Comparison of ENCODE assay signal across 27 cellular contexts in the genomic region with DNA sequence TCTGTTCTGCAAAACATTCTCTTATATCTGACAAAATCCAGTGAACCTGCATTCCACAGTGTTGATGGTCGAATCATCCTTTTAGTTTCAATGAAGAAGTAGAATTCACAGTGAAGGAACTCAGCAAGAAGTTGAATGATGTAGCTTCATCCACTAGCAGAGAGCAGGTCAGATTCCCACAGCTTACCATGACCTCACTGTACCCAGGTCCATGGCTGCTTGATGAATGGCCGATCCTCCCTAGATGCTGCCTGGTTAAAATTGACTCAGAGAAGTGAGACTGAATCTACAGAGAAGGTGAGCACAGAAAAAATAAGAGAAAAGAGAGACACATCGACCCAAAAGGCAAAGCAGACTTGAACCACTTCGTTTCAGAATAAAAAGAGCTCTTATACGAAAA.
"Had no signal": no experiment of that assay in that cellular context is flagged by ENCODE, and none has a peak within 500 bp of the region (broad histone marks: within the 10 kb centered on the region; RNA-seq: fewer than 3 reads in every experiment).

No MANE protein-coding gene starts in this region.

- H3K36me3 ChIP-seq: gastroesophageal sphincter, left lung, lower lobe of right lung, thyroid gland, upper lobe of right lung had no signal

- H3K4me3 ChIP-seq: body of pancreas, gastroesophageal sphincter, left lung, lower lobe of right lung, mucosa of descending colon, smooth muscle cell, thyroid gland, upper lobe of right lung had no signal

- H3K27ac ChIP-seq: body of pancreas, gastroesophageal sphincter, left lung, lower lobe of right lung, thyroid gland, upper lobe of right lung had no signal

- ATAC-seq: activated CD8-positive, alpha-beta memory T cell treated with anti-CD3 and anti-CD28 coated beads, Interleukin-2, amount 10 ng/mL, durations not matched to agents 7 days and 5 days; activated CD8-positive, alpha-beta T cell treated with anti-CD3 and anti-CD28 coated beads, Interleukin-2, amount 10 ng/mL, durations not matched to agents 7 days and 5 days; body of pancreas; gastroesophageal sphincter; left lung; lower lobe of right lung; mucosa of descending colon; natural killer cell treated with Interleukin-12 subunit alpha and Interleukin-12 subunit beta and Interleukin-15 and Interleukin-18, amount 100 ng/mL, for 72 hours; stimulated activated memory B cell treated with anti-CD40 and anti-IgM and Interleukin-4, amounts not matched to agents 10 μg/mL and 1 μg/mL and 100 μg/mL, for 72 hours; stimulated activated naive CD8-positive, alpha-beta T cell treated with anti-CD3 and anti-CD28 coated beads, Interleukin-15, amount 100 ng/mL, for 72 hours; upper lobe of right lung had no signal

- H3K27me3 ChIP-seq: body of pancreas, gastroesophageal sphincter, left lung, thyroid gland, upper lobe of right lung had no signal

- H3K4me1 Mint-ChIP-seq: activated B cell treated with CpG ODN at 0.5 μM for 24 hours; activated CD8-positive, alpha-beta memory T cell treated with anti-CD3 and anti-CD28 coated beads, Interleukin-2, amount 10 ng/mL, durations not matched to agents 7 days and 5 days; activated naive CD4-positive, alpha-beta T cell treated with anti-CD3 and anti-CD28 coated beads, Interleukin-2, amount 50 U/mL, for 24 hours; stimulated activated memory B cell treated with anti-CD40 and anti-IgM and Interleukin-4, amounts not matched to agents 10 μg/mL and 1 μg/mL and 100 μg/mL, for 72 hours; stimulated activated naive CD8-positive, alpha-beta T cell treated with anti-CD3 and anti-CD28 coated beads, Interleukin-15, amount 100 ng/mL, for 72 hours had no signal

- H3K4me2 ChIP-seq: smooth muscle cell had no signal

- H3K4me3 Mint-ChIP-seq: activated B cell treated with CpG ODN at 0.5 μM for 24 hours; activated CD8-positive, alpha-beta memory T cell treated with anti-CD3 and anti-CD28 coated beads, Interleukin-2, amount 10 ng/mL, durations not matched to agents 7 days and 5 days; activated CD8-positive, alpha-beta T cell treated with anti-CD3 and anti-CD28 coated beads, Interleukin-2, amount 10 ng/mL, durations not matched to agents 7 days and 5 days; activated naive CD4-positive, alpha-beta T cell treated with anti-CD3 and anti-CD28 coated beads, Interleukin-2, amount 50 U/mL, for 24 hours; natural killer cell treated with Interleukin-12 subunit alpha and Interleukin-12 subunit beta and Interleukin-15 and Interleukin-18, amount 100 ng/mL, for 72 hours; stimulated activated memory B cell treated with anti-CD40 and anti-IgM and Interleukin-4, amounts not matched to agents 10 μg/mL and 1 μg/mL and 100 μg/mL, for 72 hours; stimulated activated naive CD8-positive, alpha-beta T cell treated with anti-CD3 and anti-CD28 coated beads, Interleukin-15, amount 100 ng/mL, for 72 hours; T-helper 2 cell treated with Interferon-gamma antibody and Interleukin-4, amounts not matched to agents 5 μg/mL and 100 μg/mL, for 36 hours had no signal

- H3K9me3 Mint-ChIP-seq: activated naive CD4-positive, alpha-beta T cell treated with anti-CD3 and anti-CD28 coated beads, Interleukin-2, amount 50 U/mL, for 24 hours; stimulated activated memory B cell treated with anti-CD40 and anti-IgM and Interleukin-4, amounts not matched to agents 10 μg/mL and 1 μg/mL and 100 μg/mL, for 72 hours; stimulated activated naive CD8-positive, alpha-beta T cell treated with anti-CD3 and anti-CD28 coated beads, Interleukin-15, amount 100 ng/mL, for 72 hours had no signal

- H3K9me3 ChIP-seq: body of pancreas, gastroesophageal sphincter, left lung, lower lobe of right lung, mucosa of descending colon, thyroid gland, upper lobe of right lung had no signal

- H3K4me1 ChIP-seq: body of pancreas, left lung, lower lobe of right lung, thyroid gland, upper lobe of right lung had no signal

- H3K27ac Mint-ChIP-seq: activated B cell treated with CpG ODN at 0.5 μM for 24 hours; activated CD8-positive, alpha-beta memory T cell treated with anti-CD3 and anti-CD28 coated beads, Interleukin-2, amount 10 ng/mL, durations not matched to agents 7 days and 5 days; activated CD8-positive, alpha-beta T cell treated with anti-CD3 and anti-CD28 coated beads, Interleukin-2, amount 10 ng/mL, durations not matched to agents 7 days and 5 days; activated naive CD4-positive, alpha-beta T cell treated with anti-CD3 and anti-CD28 coated beads, Interleukin-2, amount 50 U/mL, for 24 hours; activated T-helper 2 cell treated with anti-CD3 and anti-CD28 coated beads, Interferon-gamma antibody, Interleukin-2, Interleukin-4, amounts not matched to agents 10 μg/mL and 5 μg/mL and 100 μg/mL, durations not matched to agents 14 hours and 24 hours and 36 hours; natural killer cell treated with Interleukin-12 subunit alpha and Interleukin-12 subunit beta and Interleukin-15 and Interleukin-18, amount 100 ng/mL, for 72 hours; stimulated activated memory B cell treated with anti-CD40 and anti-IgM and Interleukin-4, amounts not matched to agents 10 μg/mL and 1 μg/mL and 100 μg/mL, for 72 hours; stimulated activated naive CD8-positive, alpha-beta T cell treated with anti-CD3 and anti-CD28 coated beads, Interleukin-15, amount 100 ng/mL, for 72 hours; T-helper 2 cell treated with Interferon-gamma antibody and Interleukin-4, amounts not matched to agents 5 μg/mL and 100 μg/mL, for 36 hours had no signal

- H3K36me3 Mint-ChIP-seq: activated CD8-positive, alpha-beta memory T cell treated with anti-CD3 and anti-CD28 coated beads, Interleukin-2, amount 10 ng/mL, durations not matched to agents 7 days and 5 days; activated naive CD4-positive, alpha-beta T cell treated with anti-CD3 and anti-CD28 coated beads, Interleukin-2, amount 50 U/mL, for 24 hours; stimulated activated memory B cell treated with anti-CD40 and anti-IgM and Interleukin-4, amounts not matched to agents 10 μg/mL and 1 μg/mL and 100 μg/mL, for 72 hours had no signal

- FAIRE-seq: endothelial cell of umbilical vein, kidney had no signal

- DNase-seq: activated B cell treated with CpG ODN at 0.5 μM for 24 hours; activated CD4-positive, alpha-beta T cell treated with anti-CD3 and anti-CD28 coated beads, Interleukin-2, amount 50 U/mL, for 1 hour; activated CD8-positive, alpha-beta memory T cell treated with anti-CD3 and anti-CD28 coated beads, Interleukin-2, amount 10 ng/mL, durations not matched to agents 7 days and 5 days; activated CD8-positive, alpha-beta T cell treated with anti-CD3 and anti-CD28 coated beads, Interleukin-2, amount 10 ng/mL, durations not matched to agents 7 days and 5 days; activated T-cell treated with anti-CD3 and anti-CD28 coated beads, Interleukin-2, amount 50 U/mL, for 48 hours; anterior cingulate cortex; cortex of kidney; hippocampal formation; kidney; left lung; lower lobe of right lung; mucosa of descending colon; stimulated activated CD4-positive, alpha-beta T cell treated with anti-CD3 and anti-CD28 coated beads, Interleukin-1b, Interleukin-23, amount 100 ng/mL, for 48 hours; stimulated activated CD4-positive, alpha-beta T cell treated with anti-CD3 and anti-CD28 coated beads, Interleukin-4, amount 100 ng/mL, for 4 hours; stimulated activated CD8-positive, alpha-beta memory T cell treated with anti-CD3 and anti-CD28 coated beads, Interleukin-4, amount 100 ng/mL, for 48 hours; stimulated activated naive CD8-positive, alpha-beta T cell treated with anti-CD3 and anti-CD28 coated beads, Interleukin-15, amount 100 ng/mL, for 72 hours; thyroid gland; upper lobe of right lung had no signal

- H3K27me3 Mint-ChIP-seq: activated B cell treated with CpG ODN at 0.5 μM for 24 hours; activated CD8-positive, alpha-beta memory T cell treated with anti-CD3 and anti-CD28 coated beads, Interleukin-2, amount 10 ng/mL, durations not matched to agents 7 days and 5 days; activated naive CD4-positive, alpha-beta T cell treated with anti-CD3 and anti-CD28 coated beads, Interleukin-2, amount 50 U/mL, for 24 hours; natural killer cell treated with Interleukin-12 subunit alpha and Interleukin-12 subunit beta and Interleukin-15 and Interleukin-18, amount 100 ng/mL, for 72 hours; stimulated activated memory B cell treated with anti-CD40 and anti-IgM and Interleukin-4, amounts not matched to agents 10 μg/mL and 1 μg/mL and 100 μg/mL, for 72 hours; stimulated activated naive CD8-positive, alpha-beta T cell treated with anti-CD3 and anti-CD28 coated beads, Interleukin-15, amount 100 ng/mL, for 72 hours had no signal
